ENCODE assay signal across 19 cellular contexts in the genomic region with DNA sequence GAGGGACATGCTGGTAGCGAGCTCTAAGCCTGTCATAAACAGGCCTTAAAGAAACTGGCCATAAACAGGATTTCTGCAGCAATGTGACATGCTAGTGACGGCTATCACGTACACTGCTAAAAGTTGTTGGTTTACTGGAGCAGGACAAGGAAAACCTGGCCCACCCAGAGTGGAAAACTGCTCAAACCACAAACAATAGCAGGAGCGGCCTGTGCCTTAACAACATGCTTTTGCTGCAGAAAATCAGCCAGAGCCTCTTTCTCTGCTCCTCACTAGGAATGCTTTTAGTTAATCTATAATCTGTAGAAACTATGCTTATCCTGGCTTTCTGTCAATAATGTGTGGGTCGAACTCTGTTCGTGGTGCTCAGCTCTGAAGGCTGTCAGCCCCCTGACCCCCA.
"Had no signal": no experiment of that assay in that cellular context is flagged by ENCODE, and none has a peak within 500 bp of the region (broad histone marks: within the 10 kb centered on the region; RNA-seq: fewer than 3 reads in every experiment).

No MANE protein-coding gene starts in this region.

- H3K36me3 ChIP-seq: breast epithelium, gastrocnemius medialis, heart left ventricle, left ventricle myocardium inferior, neutrophil, transverse colon had no signal

- H3K27ac Mint-ChIP-seq: activated T-helper 1 cell treated with anti-CD3 and anti-CD28 coated beads, Interleukin-12 subunit alpha, Interleukin-12 subunit beta, Interleukin-2, Interleukin-4 antibody, amounts not matched to agents 30 ng/mL and 10 ng/mL and 1 ng/mL, durations not matched to agents 14 hours and 24 hours and 36 hours; dendritic cell treated with granulocyte-macrophage colony-stimulating factor and Interleukin-4, amounts not matched to agents 40 ng/mL and 50 ng/mL, for 4 days; T-helper 2 cell treated with Interferon-gamma antibody and Interleukin-4, amounts not matched to agents 5 μg/mL and 100 μg/mL, for 36 hours had no signal

- H3K27me3 ChIP-seq: breast epithelium, gastrocnemius medialis, heart left ventricle, transverse colon had no signal

- H3K27ac ChIP-seq: breast epithelium, gastrocnemius medialis, heart left ventricle, left ventricle myocardium inferior, neutrophil, parathyroid adenoma, skin epidermis, transverse colon had no signal

- ATAC-seq: gastrocnemius medialis, heart left ventricle had no signal

- H3K4me3 Mint-ChIP-seq: activated T-helper 1 cell treated with anti-CD3 and anti-CD28 coated beads, Interleukin-12 subunit alpha, Interleukin-12 subunit beta, Interleukin-2, Interleukin-4 antibody, amounts not matched to agents 30 ng/mL and 10 ng/mL and 1 ng/mL, durations not matched to agents 14 hours and 24 hours and 36 hours; dendritic cell treated with granulocyte-macrophage colony-stimulating factor and Interleukin-4, amounts not matched to agents 40 ng/mL and 50 ng/mL, for 4 days; T-helper 2 cell treated with Interferon-gamma antibody and Interleukin-4, amounts not matched to agents 5 μg/mL and 100 μg/mL, for 36 hours had no signal

- H2AFZ ChIP-seq: parathyroid adenoma had no signal

- H3K9ac ChIP-seq: parathyroid adenoma had no signal

- DNase-seq: activated CD4-positive, alpha-beta T cell treated with anti-CD3 and anti-CD28 coated beads, Interleukin-2, amount 50 U/mL, for 1 hour; activated CD8-positive, alpha-beta memory T cell treated with anti-CD3 and anti-CD28 coated beads for 24 hours; activated naive CD4-positive, alpha-beta T cell treated with Interleukin-2 at 50 U/mL for 16 hours; anterior cingulate cortex; effector memory CD4-positive, alpha-beta T cell; gastrocnemius medialis; heart left ventricle; left ventricle myocardium inferior; mesendoderm; stimulated activated CD4-positive, alpha-beta T cell treated with anti-CD3 and anti-CD28 coated beads, Interleukin-4, amount 100 ng/mL, for 24 hours; stimulated activated naive CD4-positive, alpha-beta T cell treated with Interleukin-2 at 50 U/mL for 16 hours; transverse colon had no signal

- H3K4me3 ChIP-seq: breast epithelium, gastrocnemius medialis, heart left ventricle, left ventricle myocardium inferior, skin epidermis, transverse colon had no signal

- H3K9me3 ChIP-seq: breast epithelium, gastrocnemius medialis, heart left ventricle, left ventricle myocardium inferior, neutrophil, transverse colon had no signal

- H3K9me3 Mint-ChIP-seq: activated T-helper 1 cell treated with anti-CD3 and anti-CD28 coated beads, Interleukin-12 subunit alpha, Interleukin-12 subunit beta, Interleukin-2, Interleukin-4 antibody, amounts not matched to agents 30 ng/mL and 10 ng/mL and 1 ng/mL, durations not matched to agents 14 hours and 24 hours and 36 hours; dendritic cell treated with granulocyte-macrophage colony-stimulating factor and Interleukin-4, amounts not matched to agents 40 ng/mL and 50 ng/mL, for 4 days; T-helper 2 cell treated with Interferon-gamma antibody and Interleukin-4, amounts not matched to agents 5 μg/mL and 100 μg/mL, for 36 hours had no signal

- H3K79me2 ChIP-seq: parathyroid adenoma had no signal

- H3K4me1 ChIP-seq: breast epithelium, gastrocnemius medialis, parathyroid adenoma, transverse colon had no signal
